In the genomic region with DNA sequence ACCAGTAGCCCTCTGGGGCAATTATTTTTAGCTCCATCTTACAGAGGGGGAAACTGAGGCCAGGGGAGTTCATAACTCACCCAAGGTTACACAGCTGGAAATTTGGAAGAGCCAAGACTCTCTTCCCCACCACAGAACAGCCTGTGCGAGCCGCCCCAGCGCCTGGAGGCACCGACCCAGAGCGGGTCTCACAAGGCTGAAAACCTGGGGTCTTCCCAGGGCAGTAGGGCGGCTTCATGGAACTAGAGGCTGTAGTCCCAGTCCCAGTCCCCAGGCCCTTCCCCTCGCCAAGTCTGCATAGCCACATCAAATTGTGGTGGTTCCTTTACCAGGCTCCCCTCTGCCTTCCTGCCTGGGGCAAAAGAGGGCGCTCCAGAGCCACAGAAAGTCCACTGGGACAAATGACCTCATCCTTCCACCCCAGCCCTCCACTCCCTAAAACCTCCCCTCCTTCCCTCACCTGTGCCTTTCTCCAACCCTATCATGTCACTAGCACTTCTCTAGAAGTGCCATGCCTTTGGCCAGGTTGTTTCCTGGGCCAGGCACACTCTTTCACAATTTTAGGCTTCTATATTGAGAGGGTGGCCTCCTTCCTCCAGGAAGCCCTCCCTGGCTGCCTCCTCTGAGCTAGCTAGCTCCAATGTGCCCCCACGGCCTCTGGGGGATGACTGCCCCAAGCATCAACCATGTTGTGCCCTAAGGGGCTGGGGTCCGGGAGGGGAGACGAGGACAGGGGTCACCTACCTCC, we compare ENCODE assay signal across 8 cellular contexts. TPM values are rescaled to one million over a fixed set of nuclear protein-coding genes. Genes with fewer than 3 reads are reported as not detected.
DNase-seq lines count a peak whose midpoint lies in the region; ATAC-seq and TF ChIP-seq lines count a peak whose summit lies in the region.

No MANE protein-coding gene starts in this region.

- H3K9me3 ChIP-seq in CD8-positive, alpha-beta T cell (ENCODE audit: low read length): no peaks in the 10 kb centered on the region
- H3K9me3 ChIP-seq in lung (ENCODE audit: control insufficient read depth in 2 of 2, insufficient read depth in 1 of 2, low read length in 1 of 2): no peaks in the 10 kb centered on the region

- no peaks in the 10 kb centered on the region for H3K36me3 ChIP-seq in CD8-positive, alpha-beta T cell (ENCODE audit: insufficient read depth, low read length)
- H3K36me3 ChIP-seq in lung (ENCODE audit: control insufficient read depth in 2 of 2, insufficient read depth in 2 of 2, low read length in 2 of 2): no peaks in the 10 kb centered on the region

- no peak overlapping the region for H3K4me3 Mint-ChIP-seq in CD8-positive, alpha-beta T cell
- no peak overlapping the region for H3K4me3 Mint-ChIP-seq in activated B cell treated with CpG ODN at 0.5 μM for 24 hours

- H3K9me3 Mint-ChIP-seq in CD8-positive, alpha-beta T cell: no peaks in the 10 kb centered on the region
- no peaks in the 10 kb centered on the region for H3K9me3 Mint-ChIP-seq in activated B cell treated with CpG ODN at 0.5 μM for 24 hours

- CTCF ChIA-PET in CD8-positive, alpha-beta T cell (lab: Charles Lee): interaction anchor here (2.0 to 15.2 kb wide), 2 partner anchors 18 to 47 kb away, joined by 14 to 540 read pairs; a partner anchor contains a TSS
- CTCF ChIA-PET in activated B cell treated with CpG ODN at 0.5 μM for 24 hours (lab: Charles Lee): interaction anchor here (1.2 to 15.2 kb wide), 2 partner anchors 20 to 50 kb away, joined by 4 to 255 read pairs; a partner anchor contains a TSS

- intact Hi-C loops in CD8-positive, alpha-beta T cell (cut with DNase I, micrococcal nuclease): loop anchor here in 1 of 2 experiments (1.0 kb wide), 1 partner anchor 16 kb away; no protein-coding TSS in a partner anchor
- intact Hi-C loops in activated B cell treated with CpG ODN at 0.5 μM for 24 hours (cut with micrococcal nuclease): no loop called here
- intact Hi-C loops in dorsolateral prefrontal cortex (cut with DNase I): loop anchor here (5.0 to 10.0 kb wide), 3 partner anchors 47 to 140 kb away; a partner anchor contains a TSS

- TF ChIP-seq CTCF in CD8-positive, alpha-beta T cell (IDR thresholded peaks at IDR 0.05): peak; percentile 50
- no peak for TF ChIP-seq CTCF in activated B cell treated with CpG ODN at 0.5 μM for 24 hours (IDR thresholded peaks at IDR 0.05)
- TF ChIP-seq CTCF in dorsolateral prefrontal cortex (IDR thresholded peaks at IDR 0.05 in 54 of 56, conservative IDR thresholded peaks at IDR 0.05 in 2 of 56; ENCODE audit: low read depth in 1 of 56, partially characterized antibody in 56 of 56): peak; percentile 12 to 79 (median 62)
- peak; percentile 54 for TF ChIP-seq CTCF in lung (IDR thresholded peaks at IDR 0.05; ENCODE audit: control extremely low read depth, extremely low read depth)

- peaks cover 14% of the 10 kb centered on the region for H3K4me1 ChIP-seq in CD8-positive, alpha-beta T cell (ENCODE audit: insufficient read depth, low read length)
- peaks cover 0 to 16% of the 10 kb centered on the region in 2 donors for H3K4me1 ChIP-seq in lung (ENCODE audit: control insufficient read depth in 2 of 2, insufficient read depth in 2 of 2, low read length in 2 of 2)

- WGBS in lung, 2 donors: 44 to 45% methylated on average over 11 of the region's 11 CpGs

- H3K27ac ChIP-seq in CD8-positive, alpha-beta T cell (ENCODE audit: low read depth, low read length): no peak overlapping the region
- H3K27ac ChIP-seq in dorsolateral prefrontal cortex (peak overlapping the region; percentile 60 to 98 (median 95)), lung (ENCODE audit: low read depth in 1 of 2, low read length in 1 of 2) (peak overlapping the region; percentile 64 to 93)

- H3K27me3 Mint-ChIP-seq in CD8-positive, alpha-beta T cell (ENCODE audit: low read depth): peaks cover 27% of the 10 kb centered on the region
- peaks cover 23% of the 10 kb centered on the region for H3K27me3 Mint-ChIP-seq in activated B cell treated with CpG ODN at 0.5 μM for 24 hours

- peak in 6 of 7 experiments; percentile 30 to 64 (median 50) for DNase-seq in CD8-positive, alpha-beta T cell
- DNase-seq in HuH-7 (ENCODE audit: low spot score) (peak; percentile 79), activated B cell treated with CpG ODN at 0.5 μM for 24 hours (peak; percentile 25), dorsolateral prefrontal cortex (peak in 4 of 10 donors; percentile 49 to 73 (median 62)), lung (ENCODE audit: low spot score) (peak; percentile 85), NCI-H2107 treated with DMSO at 0.1 percent for 48 hours (lab: John Stamatoyannopoulos, UW; ENCODE audit: unreplicated experiment) (no peak)
- peak; percentile 80 for DNase-seq in stimulated activated CD8-positive, alpha-beta memory T cell treated with anti-CD3 and anti-CD28 coated beads, Interleukin-4, amount 100 ng/mL, for 48 hours

- POLR2A ChIA-PET in CD8-positive, alpha-beta T cell (lab: Charles Lee): interaction anchor here (1.1 kb wide), 1 partner anchor 62 kb away, joined by 4 read pairs; no protein-coding TSS in a partner anchor
- POLR2A ChIA-PET in activated B cell treated with CpG ODN at 0.5 μM for 24 hours (lab: Charles Lee): no interaction called here

- H3K4me3 ChIP-seq in CD8-positive, alpha-beta T cell (ENCODE audit: low read depth, low read length): no peak overlapping the region
- H3K4me3 ChIP-seq in dorsolateral prefrontal cortex (peak overlapping the region in 10 of 59 donors; percentile 3 to 26 (median 16)), lung (no peak overlapping the region)

- peaks cover 8% of the 10 kb centered on the region for H3K4me1 Mint-ChIP-seq in CD8-positive, alpha-beta T cell (ENCODE audit: low read depth)
- peaks cover 10% of the 10 kb centered on the region for H3K4me1 Mint-ChIP-seq in activated B cell treated with CpG ODN at 0.5 μM for 24 hours

- H3K36me3 Mint-ChIP-seq in CD8-positive, alpha-beta T cell: no peaks in the 10 kb centered on the region
- H3K36me3 Mint-ChIP-seq in activated B cell treated with CpG ODN at 0.5 μM for 24 hours (ENCODE audit: low read depth): no peaks in the 10 kb centered on the region

- no peaks in the 10 kb centered on the region for H3K27me3 ChIP-seq in CD8-positive, alpha-beta T cell (ENCODE audit: insufficient read depth, low read length)
- H3K27me3 ChIP-seq in dorsolateral prefrontal cortex (peaks cover 0 to 6% (median 0%) of the 10 kb centered on the region in 45 donors), lung (ENCODE audit: control insufficient read depth, insufficient read depth) (no peaks in the 10 kb centered on the region)

- H3K27ac Mint-ChIP-seq in CD8-positive, alpha-beta T cell: no peak overlapping the region
- no peak overlapping the region for H3K27ac Mint-ChIP-seq in activated B cell treated with CpG ODN at 0.5 μM for 24 hours

- peak; percentile 54 for ATAC-seq in CD8-positive, alpha-beta T cell
- peak; percentile 45 for ATAC-seq in activated B cell treated with CpG ODN at 0.5 μM for 24 hours (ENCODE audit: low read depth)
- ATAC-seq in lung (ENCODE audit: insufficient read depth, low FRiP score): peak; percentile 41
- no peak for ATAC-seq in HG03457 (IDR thresholded peaks at IDR 0.05; ENCODE audit: unreplicated experiment)

RNA-seq across cellular contexts. Expression of a gene that starts 15.2 kb away (rescaled TPM):
- total RNA-seq in CD8-positive, alpha-beta T cell: not detected
- not detected in 2 replicates for total RNA-seq in activated B cell treated with CpG ODN at 0.5 μM for 24 hours
- 100 to 1,000 TPM in 9 of 120 experiments, 10 to 100 TPM in 111; 12.4 to 203 (median 48.3) TPM for total RNA-seq in dorsolateral prefrontal cortex
- 10 to 100 TPM; 23.9 to 77.0 TPM for total RNA-seq in lung
- polyA plus RNA-seq in lung: 10 to 100 TPM; 39.8 to 64.1 TPM

RNA-seq across cellular contexts. Expression of a gene that starts 25.9 kb away (rescaled TPM):
- total RNA-seq in CD8-positive, alpha-beta T cell: under 1 TPM in 1 of 2 experiments, not detected in 1; 0.19 TPM
- total RNA-seq in activated B cell treated with CpG ODN at 0.5 μM for 24 hours (not detected in 2 replicates), dorsolateral prefrontal cortex (1 to 10 TPM; 1.0 to 7.3 (median 2.8) TPM), lung (10 to 100 TPM; 12.0 to 16.3 TPM)
- 1 to 10 TPM; 6.8 to 8.4 TPM for polyA plus RNA-seq in lung

RNA-seq across cellular contexts. Expression of a gene that starts 34.8 kb away (rescaled TPM):
- total RNA-seq in CD8-positive, alpha-beta T cell: not detected
- not detected in 2 replicates for total RNA-seq in activated B cell treated with CpG ODN at 0.5 μM for 24 hours
- total RNA-seq in dorsolateral prefrontal cortex: 1 to 10 TPM in 3 of 120 experiments, not detected in 117; 1.4 to 2.5 (median 1.5) TPM
- total RNA-seq in lung: 1 to 10 TPM in 1 of 2 donors, under 1 TPM in 1; 0.89 to 3.1 TPM
- 1 to 10 TPM; 2.4 to 4.3 TPM for polyA plus RNA-seq in lung

RNA-seq across cellular contexts. Expression of a gene that starts 58.9 kb away (rescaled TPM):
- 10 to 100 TPM; 63.2 to 63.9 TPM for total RNA-seq in CD8-positive, alpha-beta T cell
- total RNA-seq in activated B cell treated with CpG ODN at 0.5 μM for 24 hours: 86.1 and 90.6 TPM in 2 replicates
- 10 to 100 TPM in 24 of 120 experiments, 1 to 10 TPM in 96; 1.9 to 15.8 (median 7.0) TPM for total RNA-seq in dorsolateral prefrontal cortex
- total RNA-seq in lung: 10 to 100 TPM; 16.9 to 45.2 TPM
- 10 to 100 TPM; 14.3 to 46.7 TPM for polyA plus RNA-seq in lung

Comparison
In these comparisons a context has a peak if more than half of its experiments do, and no peak if none do; other contexts are left out.
1. RNA of a gene that starts 15.2 kb away (total RNA-seq): 23.9 to 77.0 TPM in lung and 12.4 to 203 TPM in dorsolateral prefrontal cortex; not detected in activated B cell treated with CpG ODN at 0.5 μM for 24 hours and not detected in CD8-positive, alpha-beta T cell; every median in the first group is over 10 times any median in the second.